8 cellular contexts compared by ENCODE assay signal in the genomic region with DNA sequence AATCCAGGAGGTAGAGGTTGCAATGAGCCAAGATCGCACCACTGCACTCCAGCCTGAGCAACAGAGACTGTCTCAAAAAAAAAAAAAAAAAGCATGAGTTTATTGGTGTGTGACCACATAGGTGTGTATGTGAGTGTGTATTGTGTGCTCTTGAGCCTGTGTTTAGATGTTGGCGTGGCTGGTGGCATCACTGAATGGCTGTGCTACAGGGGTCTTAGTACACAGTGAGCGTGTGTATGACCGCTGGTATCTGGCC. TPM values are rescaled to one million over a fixed set of nuclear protein-coding genes. Genes with fewer than 3 reads are reported as not detected.
A peak's percentile ranks its signal among the peaks of the same experiment; 100 is the strongest.
DNase-seq lines count a peak whose midpoint lies in the region; ATAC-seq and TF ChIP-seq lines count a peak whose summit lies in the region.

No MANE protein-coding gene starts in this region.

- H3K27me3 ChIP-seq in GM23248 (replicated peaks; ENCODE audit: insufficient read depth) (no peaks in the 10 kb centered on the region), foreskin keratinocyte (no peaks in the 10 kb centered on the region), skeletal muscle satellite cell (ENCODE audit: control insufficient read depth, insufficient read depth, low read length) (no peaks in the 10 kb centered on the region)

- in situ Hi-C loops in GM23248 (cut with MboI), result no loop called here

- peaks cover 86% of the 10 kb centered on the region for H3K79me2 ChIP-seq in GM23248 (ENCODE audit: insufficient read depth)

- POLR2A ChIA-PET in T-cell (lab: Charles Lee), result interaction anchor here in 1 of 2 donors (0.6 kb wide), 1 partner anchor 10 kb away, joined by 7 read pairs; no protein-coding TSS in a partner anchor

- CTCF ChIA-PET in T-cell (lab: Charles Lee), result interaction anchor here in 1 of 2 donors (0.6 to 2.5 kb wide), 3 partner anchors 54 to 1779 kb away, joined by 3 to 13 read pairs (median 6); no protein-coding TSS in a partner anchor

- peaks cover 46% of the 10 kb centered on the region for H3F3A ChIP-seq in GM23248 (ENCODE audit: insufficient read depth)

- H3K9me2 ChIP-seq in GM23248 (ENCODE audit: insufficient read depth), result no peaks in the 10 kb centered on the region

- no peaks in the 10 kb centered on the region for H3K9me3 Mint-ChIP-seq in T-cell

- no peak for DNase-seq in GM23248
- no peak for DNase-seq in T-cell
- DNase-seq in foreskin keratinocyte, result no peak
- no peak for DNase-seq in stimulated activated CD4-positive, alpha-beta T cell treated with anti-CD3 and anti-CD28 coated beads, Interleukin-1b, Interleukin-23, amount 100 ng/mL, for 48 hours
- no peak for DNase-seq in NCI-H524 treated with DMSO at 0.1 percent for 48 hours (lab: John Stamatoyannopoulos, UW)
- no peak for DNase-seq in NCI-H526 (lab: John Stamatoyannopoulos, UW)
- DNase-seq in T-helper 9 cell, result no peak

- H3K9ac ChIP-seq in GM23248 (peak overlapping the region; percentile 99), skeletal muscle satellite cell (ENCODE audit: low read depth, low read length) (peak overlapping the region; percentile 92)

- H3K27ac ChIP-seq in GM23248, result peak overlapping the region; percentile 95
- peak overlapping the region; percentile 25 for H3K27ac ChIP-seq in foreskin keratinocyte

- no peaks in the 10 kb centered on the region for H3K9me3 ChIP-seq in GM23248 (ENCODE audit: low read depth)
- no peaks in the 10 kb centered on the region for H3K9me3 ChIP-seq in skeletal muscle satellite cell (replicated peaks; ENCODE audit: low read length)

- TF ChIP-seq CTCF in foreskin keratinocyte (conservative IDR thresholded peaks at IDR 0.05), result no peak

- peaks cover 18% of the 10 kb centered on the region for H3K36me3 Mint-ChIP-seq in T-cell

- H3K4me1 ChIP-seq in GM23248 (ENCODE audit: insufficient read depth), result peaks cover 26% of the 10 kb centered on the region
- H3K4me1 ChIP-seq in foreskin keratinocyte, result peaks cover under 1% of the 10 kb centered on the region
- peaks cover 27% of the 10 kb centered on the region for H3K4me1 ChIP-seq in skeletal muscle satellite cell (ENCODE audit: control insufficient read depth, insufficient read depth, low read length)

- H3K27me3 Mint-ChIP-seq in T-cell, result no peaks in the 10 kb centered on the region

- H3K36me3 ChIP-seq in GM23248 (ENCODE audit: low read depth) (peaks cover 19% of the 10 kb centered on the region; the same call in 1 of the 2 replicates), skeletal muscle satellite cell (ENCODE audit: insufficient read depth, low read length) (peaks cover 27% of the 10 kb centered on the region)

- H3K4me3 Mint-ChIP-seq in T-cell, result peak overlapping the region; percentile 86 to 92 (median 88)

- H3K4me1 Mint-ChIP-seq in T-cell, result peaks cover 51 to 61% (median 61%) of the 10 kb centered on the region in 3 donors

- H3K4me3 ChIP-seq in GM23248, result peak overlapping the region; percentile 94
- H3K4me3 ChIP-seq in skeletal muscle satellite cell (ENCODE audit: low read length), result peak overlapping the region; percentile 84

- WGBS in GM23248 (ENCODE audit: low coverage in 1 of 2, low lambda C conversion rate in 2 of 2, missing lambda C conversion rate in 2 of 2), 2 experiments, result 14 to 17% methylated on average over 4 of the region's 4 CpGs

- H3K4me2 ChIP-seq in GM23248 (ENCODE audit: unreplicated experiment) (peak overlapping the region; percentile 90), skeletal muscle satellite cell (ENCODE audit: low read length) (peak overlapping the region; percentile 93)

- no peaks in the 10 kb centered on the region for H4K20me1 ChIP-seq in GM23248 (ENCODE audit: insufficient read depth)

- ATAC-seq in T-cell (replicated peaks in 1 of 4), result no peak
- no peak for ATAC-seq in foreskin keratinocyte

- H3K27ac Mint-ChIP-seq in T-cell, result peak overlapping the region; percentile 90 to 91

- H2AFZ ChIP-seq in GM23248, result no peak overlapping the region

RNA-seq across cellular contexts. Expression of gene SLC1A5, which starts 2.5 kb away (rescaled TPM):
- total RNA-seq in GM23248 (2014; rRNA removed; shearing (Covaris generic)), result 426 and 456 TPM in 2 replicates
- 367 and 393 TPM in 2 replicates for polyA plus RNA-seq in GM23248 (2016; fragmentation: Nextera tagmentation; extraction: Ambion mirVana)
- 10 to 100 TPM in 4 of 5 donors, 1 to 10 TPM in 1; 7.6 to 50.5 (median 47.7) TPM for total RNA-seq in T-cell
- total RNA-seq in foreskin keratinocyte, result 176 and 218 TPM in 2 replicates
- 237 and 281 TPM in 2 replicates for polyA plus RNA-seq in foreskin keratinocyte
- total RNA-seq in skeletal muscle satellite cell (2012; rRNA removed), result 102 and 130 TPM in 2 replicates

RNA-seq across cellular contexts. Expression of gene STRN4, which starts 39.7 kb away (rescaled TPM):
- 75.7 and 114 TPM in 2 replicates for total RNA-seq in GM23248 (2014; rRNA removed; shearing (Covaris generic))
- polyA plus RNA-seq in GM23248 (2016; fragmentation: Nextera tagmentation; extraction: Ambion mirVana) (44.4 and 45.9 TPM in 2 replicates), foreskin keratinocyte (58.0 and 58.2 TPM in 2 replicates)
- total RNA-seq in T-cell (100 to 1,000 TPM in 3 of 5 donors, 10 to 100 TPM in 2; 85.2 to 123 (median 101) TPM), foreskin keratinocyte (66.6 and 68.4 TPM in 2 replicates)
- total RNA-seq in skeletal muscle satellite cell (2012; rRNA removed), result 50.4 and 57.7 TPM in 2 replicates

RNA-seq across cellular contexts. Expression of gene FKRP, which starts 40.1 kb away (rescaled TPM):
- total RNA-seq in GM23248 (2014; rRNA removed; shearing (Covaris generic)), result 32.1 and 41.5 TPM in 2 replicates
- 12.4 and 15.0 TPM in 2 replicates for polyA plus RNA-seq in GM23248 (2016; fragmentation: Nextera tagmentation; extraction: Ambion mirVana)
- total RNA-seq in T-cell, result 10 to 100 TPM; 17.8 to 35.3 (median 23.6) TPM
- 11.9 and 14.8 TPM in 2 replicates for total RNA-seq in foreskin keratinocyte
- 9.9 and 10.0 TPM in 2 replicates for polyA plus RNA-seq in foreskin keratinocyte
- 19.9 and 20.3 TPM in 2 replicates for total RNA-seq in skeletal muscle satellite cell (2012; rRNA removed)
